In the genomic region with DNA sequence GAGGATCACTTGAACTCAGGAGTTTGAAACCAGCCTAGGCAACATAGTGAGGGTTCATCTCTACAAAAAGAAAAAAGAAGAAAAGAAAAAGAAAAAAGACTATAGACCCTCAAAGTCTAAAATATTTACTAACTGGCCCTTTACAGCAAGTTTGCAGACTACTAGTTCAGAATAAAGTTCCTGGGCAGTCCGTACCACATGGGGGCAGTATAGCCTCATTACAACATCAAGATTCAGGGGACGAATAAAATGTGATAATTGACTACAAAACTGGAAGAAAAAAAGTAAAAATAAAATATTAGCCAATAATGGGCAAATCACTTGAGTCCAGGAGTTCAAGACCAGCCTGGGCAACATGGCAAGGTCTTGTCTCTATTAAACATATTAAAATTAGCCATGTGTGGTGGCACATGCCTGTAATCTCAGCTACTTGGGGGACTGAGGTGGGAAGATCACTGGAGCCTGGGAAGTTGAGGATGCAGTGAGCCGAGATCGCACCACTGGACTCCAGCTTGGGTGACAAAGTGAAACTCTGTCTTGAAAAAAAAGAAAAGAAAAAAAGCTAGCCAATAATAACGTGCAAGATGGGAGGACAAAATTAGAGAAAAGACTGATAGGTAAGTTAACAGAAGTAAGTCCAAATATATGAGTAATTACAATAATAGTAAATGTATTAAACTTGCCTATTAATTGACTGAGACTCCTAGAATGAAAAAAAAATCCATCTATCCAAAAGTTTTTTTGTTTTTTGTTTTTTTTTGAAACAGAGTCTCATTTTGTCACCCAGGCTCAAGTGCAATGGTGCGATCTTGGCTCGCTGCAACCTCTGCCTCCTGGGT, we compare ENCODE assay signal across 9 cellular contexts.
A peak's percentile ranks its signal among the peaks of the same experiment; 100 is the strongest.
DNase-seq lines count a peak whose midpoint lies in the region; ATAC-seq and TF ChIP-seq lines count a peak whose summit lies in the region.
"Had no signal": no experiment of that assay in that cellular context is flagged by ENCODE, and none has a peak within 500 bp of the region (broad histone marks: within the 10 kb centered on the region; RNA-seq: fewer than 3 reads in every experiment).

No MANE protein-coding gene starts in this region.

- no peaks in the 10 kb centered on the region for H3K4me1 ChIP-seq in Loucy (ENCODE audit: insufficient read depth, low read length, poor library complexity, severe bottlenecking)

- no peaks in the 10 kb centered on the region for H4K20me1 ChIP-seq in Loucy (ENCODE audit: insufficient read depth, low read length, poor library complexity, severe bottlenecking)

- no peak overlapping the region for H3K4me2 ChIP-seq in Loucy (ENCODE audit: low read depth, low read length, poor library complexity, severe bottlenecking)

- H3K9me2 ChIP-seq in Loucy (replicated peaks; ENCODE audit: low read depth, low read length) = no peaks in the 10 kb centered on the region

- no peaks in the 10 kb centered on the region for H3K79me2 ChIP-seq in Loucy (ENCODE audit: insufficient read depth, low read length)

- peaks cover 20% of the 10 kb centered on the region for H3K9me3 Mint-ChIP-seq in nephron

- ATAC-seq in HG02973 (IDR thresholded peaks at IDR 0.05; ENCODE audit: unreplicated experiment) (no peak), GM18858 (IDR thresholded peaks at IDR 0.05; ENCODE audit: unreplicated experiment) (no peak)

- no peak overlapping the region for H3K9ac ChIP-seq in Loucy (ENCODE audit: low read depth, low read length, poor library complexity, severe bottlenecking)

- no peak overlapping the region for H3K27ac Mint-ChIP-seq in nephron
- H3K27ac Mint-ChIP-seq: T-helper 1 cell treated with Interleukin-12 subunit alpha and Interleukin-12 subunit beta and Interleukin-4 antibody, amounts not matched to agents 30 μg/mL and 1 μg/mL, for 36 hours had no signal

- H3K36me3 ChIP-seq in Loucy (ENCODE audit: insufficient read depth, low read length) = no peaks in the 10 kb centered on the region

- no peaks in the 10 kb centered on the region for H3K27me3 ChIP-seq in Loucy (ENCODE audit: insufficient read depth, low read length, poor library complexity, severe bottlenecking)

- TF ChIP-seq CTCF in Loucy (conservative IDR thresholded peaks at IDR 0.05; ENCODE audit: low read length) (peak; percentile 88), cardiac fibroblast (IDR thresholded peaks at IDR 0.05; ENCODE audit: low read depth, low read length) (peak; percentile 81), nephron (IDR thresholded peaks at IDR 0.05; ENCODE audit: unreplicated experiment in 3 of 3) (peak; percentile 25 to 48 (median 30))

- DNase-seq in DMS53 treated with DMSO at 0.1 percent for 48 hours (lab: John Stamatoyannopoulos, UW; ENCODE audit: unreplicated experiment) = peak; percentile 6
- peak in 4 of 5 donors; percentile 15 to 50 (median 36) for DNase-seq in T-helper 1 cell
- peak; percentile 61 to 74 for DNase-seq in cardiac fibroblast (ENCODE audit: low read depth in 2 of 2)
- no peak for DNase-seq in GDM1 (lab: John Stamatoyannopoulos, UW)

- H3K4me3 ChIP-seq in Loucy (ENCODE audit: low read length, poor library complexity, severe bottlenecking) (no peak overlapping the region), cardiac fibroblast (replicated peaks in 1 of 2; ENCODE audit: low read depth in 2 of 2, low read length in 2 of 2) (no peak overlapping the region)

- H3K4me3 Mint-ChIP-seq in nephron = no peak overlapping the region
- H3K4me3 Mint-ChIP-seq: T-helper 1 cell treated with Interleukin-12 subunit alpha and Interleukin-12 subunit beta and Interleukin-4 antibody, amounts not matched to agents 30 μg/mL and 1 μg/mL, for 36 hours had no signal

- H3K36me3 Mint-ChIP-seq in nephron (ENCODE audit: low read depth) = peaks cover 5% of the 10 kb centered on the region

- no peaks in the 10 kb centered on the region for H3K4me1 Mint-ChIP-seq in nephron

- no peaks in the 10 kb centered on the region for H3F3A ChIP-seq in Loucy (ENCODE audit: low read depth)

- H3K27me3 Mint-ChIP-seq in nephron (ENCODE audit: low read depth) = peaks cover 25% of the 10 kb centered on the region

- H3K9me3 ChIP-seq in Loucy (ENCODE audit: insufficient read depth, low read depth, low read length) = peaks cover 3% of the 10 kb centered on the region; the same call in 1 of the 2 replicates

- no peak overlapping the region for H2AFZ ChIP-seq in Loucy (ENCODE audit: low read length)

Comparison
In these comparisons a context has a peak if more than half of its experiments do, and no peak if none do; other contexts are left out.
1. CTCF ChIP-seq: peak in every context shown above with its lines; median percentile 88 in Loucy; 81 in cardiac fibroblast; 30 in nephron.